Comparison of ENCODE assay signal across 17 cellular contexts in genomic region chr10:113297226-113297625, GRCh38.
DNase-seq lines count a peak whose midpoint lies in the region; ATAC-seq and TF ChIP-seq lines count a peak whose summit lies in the region.
"Had no signal": no experiment of that assay in that cellular context is flagged by ENCODE, and none has a peak within 500 bp of the region (broad histone marks: within the 10 kb centered on the region; RNA-seq: fewer than 3 reads in every experiment).

No MANE protein-coding gene starts in this region.

- no peaks in the 10 kb centered on the region for H3K9me2 ChIP-seq in SK-N-SH

- peaks cover 3% of the 10 kb centered on the region; the same call in 1 of the 2 replicates for H3K27me3 Mint-ChIP-seq in HFFc6 (ENCODE audit: insufficient read depth)
- peaks cover 11 to 36% of the 10 kb centered on the region in 2 donors for H3K27me3 Mint-ChIP-seq in effector memory CD8-positive, alpha-beta T cell
- H3K27me3 Mint-ChIP-seq in activated CD4-positive, alpha-beta T cell treated with anti-CD3 and anti-CD28 coated beads for 36 hours, result peaks cover 15% of the 10 kb centered on the region

- TF ChIP-seq CTCF in AG09309 (IDR thresholded peaks at IDR 0.05; ENCODE audit: control insufficient read depth, insufficient read depth, low read depth, low read length, missing control alignments) (no peak), HFFc6 (IDR thresholded peaks at IDR 0.05) (peak; percentile 20; the same call in 1 of the 2 replicates), astrocyte of the spinal cord (IDR thresholded peaks at IDR 0.05; ENCODE audit: low read depth, low read length) (peak; percentile 28), SK-N-SH (IDR thresholded peaks at IDR 0.05) (no peak)

- H3K36me3 ChIP-seq in mesenchymal stem cell (ENCODE audit: control insufficient read depth in 1 of 2, insufficient read depth in 2 of 2, low read depth in 1 of 2, low read length in 2 of 2), result no peaks in the 10 kb centered on the region
- H3K36me3 ChIP-seq in SK-N-SH (replicated peaks in 1 of 2; ENCODE audit: control insufficient read depth in 1 of 2, insufficient read depth in 2 of 2, low read length in 1 of 2), result no peaks in the 10 kb centered on the region
- H3K36me3 ChIP-seq: BLaER1, gastrocnemius medialis, spleen had no signal

- intact Hi-C loops in activated CD4-positive, alpha-beta T cell treated with anti-CD3 and anti-CD28 coated beads for 36 hours (cut with DNase I, micrococcal nuclease), result no loop called here

- H3K9ac ChIP-seq in mesenchymal stem cell (ENCODE audit: low read length) (no peak overlapping the region), SK-N-SH (no peak overlapping the region)
- H3K9ac ChIP-seq: BLaER1, parathyroid adenoma had no signal

- H3K9me3 ChIP-seq in mesenchymal stem cell (ENCODE audit: control insufficient read depth, low read length) (no peaks in the 10 kb centered on the region), SK-N-SH (no peaks in the 10 kb centered on the region)
- H3K9me3 ChIP-seq: BLaER1, gastrocnemius medialis, spleen had no signal

- CTCF ChIA-PET in SK-N-SH (lab: Yijun Ruan, JAX), result no interaction called here
- CTCF ChIA-PET in activated CD4-positive, alpha-beta T cell treated with anti-CD3 and anti-CD28 coated beads for 36 hours (lab: Charles Lee), result no interaction called here

- POLR2A ChIA-PET in SK-N-SH (lab: Yijun Ruan, JAX), result no interaction called here
- POLR2A ChIA-PET in activated CD4-positive, alpha-beta T cell treated with anti-CD3 and anti-CD28 coated beads for 36 hours (lab: Charles Lee), result no interaction called here

- no peaks in the 10 kb centered on the region for H3K27me3 ChIP-seq in mesenchymal stem cell (ENCODE audit: control insufficient read depth in 1 of 2, insufficient read depth in 1 of 2, low read length in 2 of 2)
- no peaks in the 10 kb centered on the region for H3K27me3 ChIP-seq in SK-N-SH (ENCODE audit: insufficient read depth)
- H3K27me3 ChIP-seq: BLaER1, gastrocnemius medialis, spleen had no signal

- no peak overlapping the region for H3K23ac ChIP-seq in mesenchymal stem cell (ENCODE audit: low read length in 2 of 2)

- no peak for TF ChIP-seq EP300 in SK-N-SH (IDR thresholded peaks at IDR 0.05; ENCODE audit: borderline replicate concordance in 1 of 2, low read depth in 1 of 2, low read length in 1 of 2)

- H2BK12ac ChIP-seq in mesenchymal stem cell (ENCODE audit: low read length in 2 of 2), result no peak overlapping the region

- no peak overlapping the region for H2AK5ac ChIP-seq in mesenchymal stem cell (ENCODE audit: low read length, severe bottlenecking)

- H3K4me3 Mint-ChIP-seq in HFFc6, result peak overlapping the region; percentile 68
- H3K4me3 Mint-ChIP-seq in effector memory CD8-positive, alpha-beta T cell, result no peak overlapping the region
- no peak overlapping the region for H3K4me3 Mint-ChIP-seq in activated CD4-positive, alpha-beta T cell treated with anti-CD3 and anti-CD28 coated beads for 36 hours
- H3K4me3 Mint-ChIP-seq: activated CD8-positive, alpha-beta T cell treated with anti-CD3 and anti-CD28 coated beads for 36 hours had no signal

- no peak overlapping the region for H3K4me3 ChIP-seq in AG09309 (ENCODE audit: control insufficient read depth, low read depth, low read length)
- H3K4me3 ChIP-seq in astrocyte of the spinal cord (ENCODE audit: low read depth, low read length), result no peak overlapping the region
- H3K4me3 ChIP-seq in mesenchymal stem cell (ENCODE audit: insufficient read depth in 1 of 2, low read depth in 1 of 2, low read length in 2 of 2), result no peak overlapping the region
- no peak overlapping the region for H3K4me3 ChIP-seq in SK-N-SH (ENCODE audit: low read depth in 2 of 2, low read length in 1 of 2)
- H3K4me3 ChIP-seq: BLaER1, gastrocnemius medialis, spleen had no signal

- WGBS in mesenchymal stem cell, result 3% methylated on average over 4 of the region's 5 CpGs
- 64% methylated on average over 5 of the region's 5 CpGs for whole genome bisulfite sequencing in SK-N-SH (ENCODE audit: low lambda C conversion rate)

- H3K4me1 Mint-ChIP-seq in HFFc6 (ENCODE audit: low read depth), result peaks cover 29% of the 10 kb centered on the region
- H3K4me1 Mint-ChIP-seq in effector memory CD8-positive, alpha-beta T cell (ENCODE audit: low read depth in 2 of 2), result peaks cover 0 to 3% of the 10 kb centered on the region in 2 donors
- peaks cover 4% of the 10 kb centered on the region for H3K4me1 Mint-ChIP-seq in activated CD4-positive, alpha-beta T cell treated with anti-CD3 and anti-CD28 coated beads for 36 hours

- no peak overlapping the region for H3K18ac ChIP-seq in mesenchymal stem cell (ENCODE audit: low read depth in 1 of 2, low read length in 2 of 2)

- no peak overlapping the region for H4K91ac ChIP-seq in mesenchymal stem cell (ENCODE audit: low read length)

- in situ Hi-C loops in astrocyte of the spinal cord (cut with HindIII; ENCODE audit: low sequenced_read_pairs), result no loop called here

- H3F3A ChIP-seq in SK-N-SH (replicated peaks; ENCODE audit: insufficient read depth), result no peaks in the 10 kb centered on the region

- DNase-seq in AG09309 (ENCODE audit: low read depth), result peak; percentile 3
- peak; percentile 64 for DNase-seq in HFFc6
- peak; percentile 41 for DNase-seq in astrocyte of the spinal cord (ENCODE audit: low read depth, low spot score)
- DNase-seq in mesenchymal stem cell, result peak; percentile 50
- no peak for DNase-seq in SK-N-SH
- DNase-seq in effector memory CD8-positive, alpha-beta T cell, result no peak
- no peak for DNase-seq in NAMALWA (ENCODE audit: low spot score)
- DNase-seq in activated CD4-positive, alpha-beta T cell treated with anti-CD3 and anti-CD28 coated beads for 36 hours, result no peak
- DNase-seq: activated CD8-positive, alpha-beta T cell treated with anti-CD3 and anti-CD28 coated beads for 36 hours; activated effector memory CD4-positive, alpha-beta T cell treated with Interleukin-2 at 50 U/mL for 16 hours; DND-41; effector CD4-positive, alpha-beta T cell; gastrocnemius medialis; MV-4-11; spleen had no signal

- no peak overlapping the region for H3K4ac ChIP-seq in mesenchymal stem cell (ENCODE audit: low read depth in 1 of 2, low read length in 2 of 2)

- H3K9me3 Mint-ChIP-seq in HFFc6, result no peaks in the 10 kb centered on the region
- H3K9me3 Mint-ChIP-seq in effector memory CD8-positive, alpha-beta T cell, result no peaks in the 10 kb centered on the region
- no peaks in the 10 kb centered on the region for H3K9me3 Mint-ChIP-seq in activated CD4-positive, alpha-beta T cell treated with anti-CD3 and anti-CD28 coated beads for 36 hours (ENCODE audit: low read depth)
- H3K9me3 Mint-ChIP-seq: activated CD8-positive, alpha-beta T cell treated with anti-CD3 and anti-CD28 coated beads for 36 hours had no signal

- H4K20me1 ChIP-seq in SK-N-SH (ENCODE audit: insufficient read depth), result no peaks in the 10 kb centered on the region
- H4K20me1 ChIP-seq: BLaER1 had no signal

- H3K4me1 ChIP-seq in mesenchymal stem cell (ENCODE audit: control insufficient read depth, insufficient read depth, low read depth, low read length) (peaks cover 15% of the 10 kb centered on the region), SK-N-SH (ENCODE audit: control insufficient read depth in 1 of 2, insufficient read depth in 2 of 2, low read depth in 1 of 2, low read length in 1 of 2) (no peaks in the 10 kb centered on the region)
- H3K4me1 ChIP-seq: gastrocnemius medialis, parathyroid adenoma had no signal

- no peak overlapping the region for H2BK5ac ChIP-seq in mesenchymal stem cell (ENCODE audit: low read depth, low read length, poor library complexity, severe bottlenecking)

- H3K36me3 Mint-ChIP-seq in HFFc6 (ENCODE audit: low read depth), result no peaks in the 10 kb centered on the region
- H3K36me3 Mint-ChIP-seq in effector memory CD8-positive, alpha-beta T cell (ENCODE audit: insufficient read depth), result no peaks in the 10 kb centered on the region
- H3K36me3 Mint-ChIP-seq in activated CD4-positive, alpha-beta T cell treated with anti-CD3 and anti-CD28 coated beads for 36 hours (ENCODE audit: low read depth), result no peaks in the 10 kb centered on the region

- H3K79me2 ChIP-seq in SK-N-SH (ENCODE audit: insufficient read depth), result no peaks in the 10 kb centered on the region
- H3K79me2 ChIP-seq: parathyroid adenoma had no signal

- TF ChIP-seq RAD21 in SK-N-SH (IDR thresholded peaks at IDR 0.05; ENCODE audit: low read length), result no peak

- peaks cover 1% of the 10 kb centered on the region for H3K79me1 ChIP-seq in mesenchymal stem cell (replicated peaks; ENCODE audit: low read length, poor library complexity, severe bottlenecking)

- H3K27ac ChIP-seq in mesenchymal stem cell (ENCODE audit: low read length, poor library complexity, severe bottlenecking) (peak overlapping the region; percentile 73), SK-N-SH (ENCODE audit: low read depth in 2 of 2, low read length in 1 of 2) (no peak overlapping the region)
- H3K27ac ChIP-seq: BLaER1, gastrocnemius medialis, parathyroid adenoma, spleen had no signal

- H3K14ac ChIP-seq in mesenchymal stem cell (ENCODE audit: low read length in 2 of 2), result no peak overlapping the region

- peak overlapping the region; percentile 20; the same call in 1 of the 2 replicates for H3K27ac Mint-ChIP-seq in HFFc6
- H3K27ac Mint-ChIP-seq in effector memory CD8-positive, alpha-beta T cell, result no peak overlapping the region
- H3K27ac Mint-ChIP-seq in activated CD4-positive, alpha-beta T cell treated with anti-CD3 and anti-CD28 coated beads for 36 hours, result no peak overlapping the region
- H3K27ac Mint-ChIP-seq: activated CD8-positive, alpha-beta T cell treated with anti-CD3 and anti-CD28 coated beads for 36 hours had no signal

- no peak overlapping the region for H2BK15ac ChIP-seq in mesenchymal stem cell (ENCODE audit: low read depth, poor library complexity, severe bottlenecking)

- H4K8ac ChIP-seq in mesenchymal stem cell (ENCODE audit: low read length), result no peak overlapping the region

- no peak overlapping the region for H2AFZ ChIP-seq in mesenchymal stem cell (ENCODE audit: low read depth, low read length)
- H2AFZ ChIP-seq in SK-N-SH (ENCODE audit: low read depth), result no peak overlapping the region
- H2AFZ ChIP-seq: parathyroid adenoma had no signal

- ATAC-seq in effector memory CD8-positive, alpha-beta T cell (replicated peaks), result no peak
- no peak for ATAC-seq in activated CD4-positive, alpha-beta T cell treated with anti-CD3 and anti-CD28 coated beads for 36 hours
- ATAC-seq: activated CD8-positive, alpha-beta T cell treated with anti-CD3 and anti-CD28 coated beads for 36 hours; gastrocnemius medialis had no signal

- H3K4me2 ChIP-seq in mesenchymal stem cell (ENCODE audit: low read length, poor library complexity, severe bottlenecking) (no peak overlapping the region), SK-N-SH (no peak overlapping the region)
- H3K4me2 ChIP-seq: BLaER1 had no signal

- H2BK120ac ChIP-seq in mesenchymal stem cell (ENCODE audit: low read depth, low read length), result no peak overlapping the region

TF ChIP-seq in SK-N-SH, 30 proteins besides CTCF, POLR2A, EP300 and RAD21 (continues in another document):
- no peak for TF ChIP-seq TEAD4 (IDR thresholded peaks at IDR 0.05; ENCODE audit: borderline replicate concordance, insufficient read depth)
- TF ChIP-seq RXRA (IDR thresholded peaks at IDR 0.05; ENCODE audit: borderline replicate concordance, low read depth), result no peak
- no peak for TF ChIP-seq MXI1 (IDR thresholded peaks at IDR 0.05; ENCODE audit: low read depth, low read length)
- TF ChIP-seq FOXM1 (IDR thresholded peaks at IDR 0.05; ENCODE audit: low read depth), result no peak
- TF ChIP-seq SMC3 (IDR thresholded peaks at IDR 0.05; ENCODE audit: low read depth, low read length), result no peak

Comparison
In these comparisons a context has a peak if more than half of its experiments do, and no peak if none do; other contexts are left out.
1. DNase-seq: peak in AG09309 (single experiment), HFFc6 (single experiment), astrocyte of the spinal cord (single experiment) and mesenchymal stem cell (single experiment); none in SK-N-SH (single experiment), effector memory CD8-positive, alpha-beta T cell (0 of 3), NAMALWA (single experiment) and activated CD4-positive, alpha-beta T cell treated with anti-CD3 and anti-CD28 coated beads for 36 hours (single experiment).
2. CTCF ChIP-seq: peak in HFFc6 (single experiment) and astrocyte of the spinal cord (single experiment); none in AG09309 (single experiment) and SK-N-SH (single experiment).